Comparison of ENCODE assay signal across 17 cellular contexts in genomic region chr9:134571326-134571871, GRCh38.
DNase-seq lines count a peak whose midpoint lies in the region; ATAC-seq and TF ChIP-seq lines count a peak whose summit lies in the region.
"Had no signal": no experiment of that assay in that cellular context is flagged by ENCODE, and none has a peak within 500 bp of the region (broad histone marks: within the 10 kb centered on the region; RNA-seq: fewer than 3 reads in every experiment).

No MANE protein-coding gene starts in this region.

- H3K36me3 Mint-ChIP-seq in progenitor cell of endocrine pancreas (ENCODE audit: insufficient read depth) = no peaks in the 10 kb centered on the region
- H3K36me3 Mint-ChIP-seq in HFFc6 (ENCODE audit: low read depth) = no peaks in the 10 kb centered on the region
- H3K36me3 Mint-ChIP-seq: activated naive CD4-positive, alpha-beta T cell treated with anti-CD3 and anti-CD28 coated beads, Interleukin-2, amount 10 ng/mL, durations not matched to agents 7 days and 5 days; CD4-positive, CD25-positive, alpha-beta regulatory T cell; stimulated activated memory B cell treated with anti-CD40 and anti-IgM and Interleukin-4, amounts not matched to agents 10 μg/mL and 1 μg/mL and 100 μg/mL, for 72 hours had no signal

- peak; percentile 23 for ATAC-seq in SK-N-SH treated with all-trans-retinoic acid at 6 μM for 48 hours

- H3K9me3 Mint-ChIP-seq in progenitor cell of endocrine pancreas (ENCODE audit: low read depth) (no peaks in the 10 kb centered on the region), HFFc6 (peaks cover 8% of the 10 kb centered on the region)
- H3K9me3 Mint-ChIP-seq: activated naive CD4-positive, alpha-beta T cell treated with anti-CD3 and anti-CD28 coated beads, Interleukin-2, amount 10 ng/mL, durations not matched to agents 7 days and 5 days had no signal

- WGBS in SK-N-SH (ENCODE audit: low lambda C conversion rate) = 75% methylated on average over 11 of the region's 11 CpGs

- H3K36me3 ChIP-seq in SK-N-SH (replicated peaks in 1 of 2; ENCODE audit: control insufficient read depth in 1 of 2, insufficient read depth in 2 of 2, low read length in 1 of 2) (no peaks in the 10 kb centered on the region), right atrium auricular region (no peaks in the 10 kb centered on the region)
- H3K36me3 ChIP-seq: spleen had no signal

- H4K20me1 ChIP-seq in SK-N-SH (ENCODE audit: insufficient read depth) = no peaks in the 10 kb centered on the region

- H3K9me2 ChIP-seq in SK-N-SH = no peaks in the 10 kb centered on the region

- H3K9me3 ChIP-seq in SK-N-SH (no peaks in the 10 kb centered on the region), right atrium auricular region (peaks cover 0 to 13% of the 10 kb centered on the region in 2 donors)

- peak overlapping the region; percentile 2 for H3K27ac Mint-ChIP-seq in progenitor cell of endocrine pancreas
- no peak overlapping the region for H3K27ac Mint-ChIP-seq in HFFc6
- H3K27ac Mint-ChIP-seq: activated naive CD4-positive, alpha-beta T cell treated with anti-CD3 and anti-CD28 coated beads, Interleukin-2, amount 10 ng/mL, durations not matched to agents 7 days and 5 days; CD4-positive, CD25-positive, alpha-beta regulatory T cell; stimulated activated memory B cell treated with anti-CD40 and anti-IgM and Interleukin-4, amounts not matched to agents 10 μg/mL and 1 μg/mL and 100 μg/mL, for 72 hours had no signal

- no peak for TF ChIP-seq EP300 in SK-N-SH (IDR thresholded peaks at IDR 0.05; ENCODE audit: borderline replicate concordance in 1 of 2, low read depth in 1 of 2, low read length in 1 of 2)

- H2AFZ ChIP-seq in SK-N-SH (ENCODE audit: low read depth) = no peak overlapping the region

- H3K27ac ChIP-seq in SK-N-SH (ENCODE audit: low read depth in 2 of 2, low read length in 1 of 2) (no peak overlapping the region), right atrium auricular region (no peak overlapping the region)
- H3K27ac ChIP-seq: HL-60, spleen had no signal

- H3K27me3 Mint-ChIP-seq in progenitor cell of endocrine pancreas (peaks cover 8% of the 10 kb centered on the region), HFFc6 (ENCODE audit: insufficient read depth) (peaks cover 21% of the 10 kb centered on the region)
- H3K27me3 Mint-ChIP-seq: CD4-positive, CD25-positive, alpha-beta regulatory T cell had no signal

- H3K27me3 ChIP-seq in SK-N-SH (ENCODE audit: insufficient read depth) (no peaks in the 10 kb centered on the region), right atrium auricular region (no peaks in the 10 kb centered on the region)

- H3F3A ChIP-seq in SK-N-SH (replicated peaks; ENCODE audit: insufficient read depth) = peaks cover 22% of the 10 kb centered on the region

- H3K4me1 Mint-ChIP-seq in progenitor cell of endocrine pancreas (ENCODE audit: low read depth) (peaks cover 3% of the 10 kb centered on the region), HFFc6 (ENCODE audit: low read depth) (no peaks in the 10 kb centered on the region)
- H3K4me1 Mint-ChIP-seq: activated naive CD4-positive, alpha-beta T cell treated with anti-CD3 and anti-CD28 coated beads, Interleukin-2, amount 10 ng/mL, durations not matched to agents 7 days and 5 days; CD4-positive, CD25-positive, alpha-beta regulatory T cell had no signal

- no peak overlapping the region for H3K9ac ChIP-seq in SK-N-SH

- H3K4me1 ChIP-seq in SK-N-SH (ENCODE audit: control insufficient read depth in 1 of 2, insufficient read depth in 2 of 2, low read depth in 1 of 2, low read length in 1 of 2) = no peaks in the 10 kb centered on the region
- H3K4me1 ChIP-seq in right atrium auricular region = no peaks in the 10 kb centered on the region
- H3K4me1 ChIP-seq: spleen had no signal

- CTCF ChIA-PET in SK-N-SH (lab: Yijun Ruan, JAX) = interaction anchor here (0.8 to 1.3 kb wide), 2 partner anchors 13 to 122 kb away, joined by 3 read pairs; no protein-coding TSS in a partner anchor

- POLR2A ChIA-PET in SK-N-SH (lab: Yijun Ruan, JAX) = no interaction called here

- DNase-seq in SK-N-SH (no peak), NCI-H2171 (lab: John Stamatoyannopoulos, UW) (peak; percentile 44), right atrium auricular region (ENCODE audit: low spot score) (peak; percentile 28), progenitor cell of endocrine pancreas (ENCODE audit: low spot score, unreplicated experiment) (peak; percentile 4), EL (no peak), HFFc6 (no peak), T-helper 2 cell (no peak)
- DNase-seq: activated naive CD4-positive, alpha-beta T cell treated with anti-CD3 and anti-CD28 coated beads, Interleukin-2, amount 10 ng/mL, durations not matched to agents 7 days and 5 days; CD4-positive, CD25-positive, alpha-beta regulatory T cell; effector memory CD4-positive, alpha-beta T cell; NCI-H1092; NCI-H774; spleen had no signal

- H3K79me2 ChIP-seq in SK-N-SH (ENCODE audit: insufficient read depth) = no peaks in the 10 kb centered on the region

- no peak for TF ChIP-seq RAD21 in SK-N-SH (IDR thresholded peaks at IDR 0.05; ENCODE audit: low read length)

- H3K4me3 Mint-ChIP-seq in progenitor cell of endocrine pancreas (ENCODE audit: low read depth) = no peak overlapping the region
- no peak overlapping the region for H3K4me3 Mint-ChIP-seq in HFFc6
- H3K4me3 Mint-ChIP-seq: activated naive CD4-positive, alpha-beta T cell treated with anti-CD3 and anti-CD28 coated beads, Interleukin-2, amount 10 ng/mL, durations not matched to agents 7 days and 5 days; CD4-positive, CD25-positive, alpha-beta regulatory T cell; stimulated activated memory B cell treated with anti-CD40 and anti-IgM and Interleukin-4, amounts not matched to agents 10 μg/mL and 1 μg/mL and 100 μg/mL, for 72 hours had no signal

- H3K4me2 ChIP-seq in SK-N-SH = no peak overlapping the region

- no peak for TF ChIP-seq CTCF in SK-N-SH (IDR thresholded peaks at IDR 0.05)
- no peak for TF ChIP-seq CTCF in right atrium auricular region (IDR thresholded peaks at IDR 0.05)
- TF ChIP-seq CTCF in progenitor cell of endocrine pancreas (IDR thresholded peaks at IDR 0.05; ENCODE audit: unreplicated experiment) = no peak
- TF ChIP-seq CTCF in HFFc6 (IDR thresholded peaks at IDR 0.05) = no peak

- H3K4me3 ChIP-seq in SK-N-SH (ENCODE audit: low read depth in 2 of 2, low read length in 1 of 2) (no peak overlapping the region), right atrium auricular region (no peak overlapping the region)
- H3K4me3 ChIP-seq: K562, spleen had no signal

TF ChIP-seq in SK-N-SH treated with all-trans-retinoic acid at 6 μM for 48 hours, 23 proteins besides CTCF, POLR2A, EP300 and RAD21:
- TF ChIP-seq ZNF70 (CRISPR knock-in tag; IDR thresholded peaks at IDR 0.05) (no peak), BACH2 (CRISPR knock-in tag; IDR thresholded peaks at IDR 0.05; ENCODE audit: borderline replicate concordance) (no peak)

TF ChIP-seq in SK-N-SH, 30 proteins besides CTCF, POLR2A, EP300 and RAD21:
- no peak for TF ChIP-seq GATA2 (CRISPR knock-in tag; IDR thresholded peaks at IDR 0.05)
- TF ChIP-seq RCOR1 (IDR thresholded peaks at IDR 0.05; ENCODE audit: low read length) = no peak
- no peak for TF ChIP-seq POLR2AphosphoS5 (IDR thresholded peaks at IDR 0.05; ENCODE audit: low read depth, low read length)
- TF ChIP-seq, protein P1, sequence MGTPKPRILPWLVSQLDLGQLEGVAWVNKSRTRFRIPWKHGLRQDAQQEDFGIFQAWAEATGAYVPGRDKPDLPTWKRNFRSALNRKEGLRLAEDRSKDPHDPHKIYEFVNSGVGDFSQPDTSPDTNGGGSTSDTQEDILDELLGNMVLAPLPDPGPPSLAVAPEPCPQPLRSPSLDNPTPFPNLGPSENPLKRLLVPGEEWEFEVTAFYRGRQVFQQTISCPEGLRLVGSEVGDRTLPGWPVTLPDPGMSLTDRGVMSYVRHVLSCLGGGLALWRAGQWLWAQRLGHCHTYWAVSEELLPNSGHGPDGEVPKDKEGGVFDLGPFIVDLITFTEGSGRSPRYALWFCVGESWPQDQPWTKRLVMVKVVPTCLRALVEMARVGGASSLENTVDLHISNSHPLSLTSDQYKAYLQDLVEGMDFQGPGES (IDR thresholded peaks at IDR 0.05; ENCODE audit: low read depth, low read length) = no peak

Comparison
In these comparisons a context has a peak if more than half of its experiments do, and no peak if none do; other contexts are left out.
1. DNase-seq: peak in NCI-H2171 (single experiment), right atrium auricular region (single experiment) and progenitor cell of endocrine pancreas (single experiment); none in SK-N-SH (single experiment), EL (single experiment), HFFc6 (single experiment) and T-helper 2 cell (0 of 5).